20 cellular contexts compared by ENCODE assay signal in the genomic region with DNA sequence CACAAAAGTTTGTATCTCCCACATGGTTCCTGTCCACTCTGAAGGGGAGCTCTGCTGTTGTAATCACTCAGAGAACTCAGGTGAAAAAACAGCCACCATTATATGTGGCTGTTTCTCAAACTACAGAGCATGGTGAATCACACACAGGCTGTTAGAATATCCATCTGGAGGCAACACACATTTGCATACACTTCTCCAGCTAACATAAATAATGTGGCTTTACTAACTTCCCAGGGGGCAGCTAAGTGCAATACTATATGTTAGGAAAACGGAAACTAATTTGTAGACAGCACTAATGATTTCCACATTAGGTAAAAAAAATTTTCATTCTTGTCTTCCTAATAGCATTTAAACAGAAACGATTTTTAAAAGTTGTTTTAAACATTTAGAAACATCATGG. TPM values are rescaled to one million over a fixed set of nuclear protein-coding genes. Genes with fewer than 3 reads are reported as not detected.
DNase-seq lines count a peak whose midpoint lies in the region; ATAC-seq and TF ChIP-seq lines count a peak whose summit lies in the region.
"Had no signal": no experiment of that assay in that cellular context is flagged by ENCODE, and none has a peak within 500 bp of the region (broad histone marks: within the 10 kb centered on the region; RNA-seq: fewer than 3 reads in every experiment).

No MANE protein-coding gene starts in this region.

- H3K36me3 Mint-ChIP-seq in endodermal cell (ENCODE audit: low read depth): no peaks in the 10 kb centered on the region
- H3K36me3 Mint-ChIP-seq: CD14-positive monocyte had no signal

- no peak overlapping the region for H3K4me3 ChIP-seq in AG04449 (ENCODE audit: low read depth, low read length)
- no peak overlapping the region for H3K4me3 ChIP-seq in HEK293 (ENCODE audit: low read depth, low read length)
- H3K4me3 ChIP-seq in astrocyte of the cerebellum (ENCODE audit: low read depth, low read length): no peak overlapping the region
- H3K4me3 ChIP-seq in brain microvascular endothelial cell (ENCODE audit: low read depth, low read length): no peak overlapping the region
- H3K4me3 ChIP-seq in endodermal cell (ENCODE audit: low read length): no peak overlapping the region
- H3K4me3 ChIP-seq: SJSA1 had no signal

- H3K4me1 ChIP-seq in HEK293 (ENCODE audit: control insufficient read depth, insufficient read depth, low read length): no peaks in the 10 kb centered on the region
- no peaks in the 10 kb centered on the region for H3K4me1 ChIP-seq in endodermal cell (ENCODE audit: control insufficient read depth, insufficient read depth, low read length)
- H3K4me1 ChIP-seq: SJSA1 had no signal

- H3K27ac Mint-ChIP-seq in endodermal cell: no peak overlapping the region
- H3K27ac Mint-ChIP-seq: CD14-positive monocyte had no signal

- no peaks in the 10 kb centered on the region for H3K4me1 Mint-ChIP-seq in endodermal cell
- H3K4me1 Mint-ChIP-seq: CD14-positive monocyte had no signal

- no peaks in the 10 kb centered on the region for H3K36me3 ChIP-seq in HEK293 (ENCODE audit: control insufficient read depth in 2 of 2, insufficient read depth in 1 of 2, low read length in 2 of 2)
- H3K36me3 ChIP-seq in brain microvascular endothelial cell (replicated peaks): no peaks in the 10 kb centered on the region
- no peaks in the 10 kb centered on the region for H3K36me3 ChIP-seq in endodermal cell (ENCODE audit: control insufficient read depth, insufficient read depth, low read length)
- H3K36me3 ChIP-seq: SJSA1 had no signal

- H3K27me3 ChIP-seq in brain microvascular endothelial cell (replicated peaks): no peaks in the 10 kb centered on the region
- no peaks in the 10 kb centered on the region for H3K27me3 ChIP-seq in endodermal cell (ENCODE audit: control insufficient read depth, insufficient read depth, low read length, poor library complexity, severe bottlenecking)
- H3K27me3 ChIP-seq: SJSA1 had no signal

- H3K9me3 ChIP-seq in HEK293 (ENCODE audit: control insufficient read depth, insufficient read depth, low read depth, low read length) (no peaks in the 10 kb centered on the region), endodermal cell (ENCODE audit: control insufficient read depth, low read length) (peaks cover 8% of the 10 kb centered on the region)
- H3K9me3 ChIP-seq: SJSA1 had no signal

- peaks cover 1% of the 10 kb centered on the region for H3K27me3 Mint-ChIP-seq in endodermal cell (ENCODE audit: insufficient read depth)

- CTCF ChIA-PET in AG04449 (lab: Yijun Ruan, JAX): interaction anchor here (0.9 kb wide), 1 partner anchor 409 kb away, joined by 3 read pairs; no protein-coding TSS in a partner anchor
- CTCF ChIA-PET in HEK293 (lab: Yijun Ruan, JAX): interaction anchor here (1.0 kb wide), 1 partner anchor 13 kb away, joined by 3 read pairs; no protein-coding TSS in a partner anchor

- ATAC-seq in HG02763 (IDR thresholded peaks at IDR 0.05; ENCODE audit: unreplicated experiment): no peak

- H3K9ac ChIP-seq in endodermal cell (ENCODE audit: extremely low read depth, low read length, poor library complexity, severe bottlenecking): no peak overlapping the region
- H3K9ac ChIP-seq: KMS-11 had no signal

- POLR2A ChIA-PET in AG04449 (lab: Yijun Ruan, JAX): no interaction called here
- POLR2A ChIA-PET in HEK293 (lab: Yijun Ruan, JAX): no interaction called here

- TF ChIP-seq CTCF in AG04449 (IDR thresholded peaks at IDR 0.05; ENCODE audit: insufficient read depth, low read length, missing control alignments) (no peak), HEK293 (tag by site-specific recombination; IDR thresholded peaks at IDR 0.05) (no peak), astrocyte of the cerebellum (IDR thresholded peaks at IDR 0.05; ENCODE audit: low read depth, low read length, missing control alignments) (no peak), brain microvascular endothelial cell (IDR thresholded peaks at IDR 0.05; ENCODE audit: low read depth, low read length, missing control alignments) (no peak), endodermal cell (conservative IDR thresholded peaks at IDR 0.05) (no peak)

- H3K27ac ChIP-seq in HEK293 (ENCODE audit: extremely low read depth, low read depth, low read length) (no peak overlapping the region), brain microvascular endothelial cell (no peak overlapping the region), endodermal cell (ENCODE audit: low read depth, low read length) (no peak overlapping the region)
- H3K27ac ChIP-seq: KMS-11, SJSA1 had no signal

- WGBS in endodermal cell (ENCODE audit: insufficient coverage in 1 of 2, insufficient read length in 1 of 2), 2 experiments: 67 to 82% methylated on average over 1 to 2 of the region's 2 CpGs

- in situ Hi-C loops in astrocyte of the cerebellum (cut with HindIII; ENCODE audit: low sequenced_read_pairs) (no loop called here), brain microvascular endothelial cell (cut with HindIII; ENCODE audit: low pct_ligation_motif_present, low sequenced_read_pairs) (no loop called here)

- peaks cover 10% of the 10 kb centered on the region for H3K9me3 Mint-ChIP-seq in endodermal cell

- DNase-seq in AG04449 (ENCODE audit: low read depth, low spot score) (peak; percentile 12), astrocyte of the cerebellum (ENCODE audit: low read depth) (peak; percentile 20), fibroblast of the conjunctiva (ENCODE audit: low read depth) (peak; percentile 30), brain microvascular endothelial cell (no peak), endodermal cell (no peak), OCI-M2 (lab: John Stamatoyannopoulos, UW; ENCODE audit: unreplicated experiment) (no peak)
- DNase-seq: 8988T, DMS79, GOT3, MM.1S, NCI-H187 treated with DMSO at 0.1 percent for 48 hours, NCI-H2171, NCI-H446 treated with DMSO at 0.1 percent for 48 hours, NCI-H774, RPMI8226 had no signal

- H3K4me3 Mint-ChIP-seq in endodermal cell: no peak overlapping the region
- H3K4me3 Mint-ChIP-seq: CD14-positive monocyte had no signal

TF ChIP-seq in HEK293, 187 proteins besides CTCF, POLR2A, EP300 and RAD21:
- TF ChIP-seq, protein P1, sequence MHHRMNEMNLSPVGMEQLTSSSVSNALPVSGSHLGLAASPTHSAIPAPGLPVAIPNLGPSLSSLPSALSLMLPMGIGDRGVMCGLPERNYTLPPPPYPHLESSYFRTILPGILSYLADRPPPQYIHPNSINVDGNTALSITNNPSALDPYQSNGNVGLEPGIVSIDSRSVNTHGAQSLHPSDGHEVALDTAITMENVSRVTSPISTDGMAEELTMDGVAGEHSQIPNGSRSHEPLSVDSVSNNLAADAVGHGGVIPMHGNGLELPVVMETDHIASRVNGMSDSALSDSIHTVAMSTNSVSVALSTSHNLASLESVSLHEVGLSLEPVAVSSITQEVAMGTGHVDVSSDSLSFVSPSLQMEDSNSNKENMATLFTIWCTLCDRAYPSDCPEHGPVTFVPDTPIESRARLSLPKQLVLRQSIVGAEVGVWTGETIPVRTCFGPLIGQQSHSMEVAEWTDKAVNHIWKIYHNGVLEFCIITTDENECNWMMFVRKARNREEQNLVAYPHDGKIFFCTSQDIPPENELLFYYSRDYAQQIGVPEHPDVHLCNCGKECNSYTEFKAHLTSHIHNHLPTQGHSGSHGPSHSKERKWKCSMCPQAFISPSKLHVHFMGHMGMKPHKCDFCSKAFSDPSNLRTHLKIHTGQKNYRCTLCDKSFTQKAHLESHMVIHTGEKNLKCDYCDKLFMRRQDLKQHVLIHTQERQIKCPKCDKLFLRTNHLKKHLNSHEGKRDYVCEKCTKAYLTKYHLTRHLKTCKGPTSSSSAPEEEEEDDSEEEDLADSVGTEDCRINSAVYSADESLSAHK (tag by site-specific recombination; IDR thresholded peaks at IDR 0.05): no peak
- TF ChIP-seq GLIS1 (tag by site-specific recombination; IDR thresholded peaks at IDR 0.05): 0 out of 2 replicates have a peak, but pooled peaks have one; percentile 12
TF ChIP-seq in HEK293: peak in this region for 1.

RNA-seq across cellular contexts. Expression of a gene that starts 49.3 kb away (rescaled TPM):
- total RNA-seq in endodermal cell: under 1 TPM; 0.09 to 0.38 TPM
- 0.78 TPM for polyA plus RNA-seq in endodermal cell (2013, experiment 1 of 2)
- 0.70 TPM for polyA plus RNA-seq in endodermal cell (2013, experiment 2 of 2)

Comparison
In these comparisons a context has a peak if more than half of its experiments do, and no peak if none do; other contexts are left out.
1. DNase-seq: peak in AG04449 (single experiment), astrocyte of the cerebellum (single experiment) and fibroblast of the conjunctiva (single experiment); none in brain microvascular endothelial cell (single experiment), endodermal cell (single experiment) and OCI-M2 (single experiment).